In the genomic region with DNA sequence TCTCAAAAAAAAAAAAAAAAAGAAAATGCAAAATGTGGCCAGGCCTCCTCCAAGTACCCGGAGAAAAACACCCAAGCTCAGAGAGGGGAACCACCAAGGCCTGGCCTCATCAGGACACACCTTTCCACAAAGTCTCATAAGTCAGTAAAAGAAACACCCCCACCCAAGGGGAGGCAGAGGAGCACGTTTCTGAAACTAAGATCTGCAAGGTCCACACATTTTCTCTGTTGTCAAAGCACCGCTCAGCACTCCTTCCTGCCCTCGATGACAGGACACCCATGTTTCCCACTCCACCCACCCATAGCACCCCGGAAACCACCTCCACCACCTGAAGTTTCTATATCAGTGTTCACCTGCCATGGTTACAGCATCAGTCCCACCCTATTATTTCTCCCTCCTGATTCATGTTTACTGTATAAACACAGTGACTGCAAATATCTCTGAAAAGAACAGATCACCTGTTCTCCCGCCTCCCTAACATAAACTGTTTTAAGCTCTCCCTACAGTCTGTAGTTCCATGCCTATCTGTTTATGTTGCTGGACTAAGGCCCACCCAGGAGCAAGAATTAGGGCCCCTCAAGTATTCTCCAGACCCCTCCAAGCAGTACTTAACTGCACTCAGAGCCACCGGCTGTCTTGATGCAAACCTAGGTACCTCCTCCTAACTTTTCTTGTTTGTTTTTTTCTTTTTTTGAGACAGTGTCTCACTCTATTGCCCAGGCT, we compare ENCODE assay signal across 7 cellular contexts. TPM values are rescaled to one million over a fixed set of nuclear protein-coding genes. Genes with fewer than 3 reads are reported as not detected.
DNase-seq lines count a peak whose midpoint lies in the region; ATAC-seq, FAIRE-seq and TF ChIP-seq lines count a peak whose summit lies in the region.

No MANE protein-coding gene starts in this region.

- DNase-seq in GM19240 (ENCODE audit: insufficient read length, low spot score) (peak; percentile 94), immature natural killer cell (peak; percentile 74 to 78 (median 78)), D721Med (ENCODE audit: insufficient read length, low spot score) (no peak), medulla oblongata (ENCODE audit: extremely low spot score) (no peak)
- peak; percentile 86 for DNase-seq in activated CD4-positive, alpha-beta T cell treated with anti-CD3 and anti-CD28 coated beads for 48 hours

- H3K27me3 Mint-ChIP-seq in immature natural killer cell (ENCODE audit: low read depth in 3 of 3): peaks cover 31 to 53% (median 31%) of the 10 kb centered on the region in 3 donors
- no peaks in the 10 kb centered on the region for H3K27me3 Mint-ChIP-seq in stimulated activated naive CD8-positive, alpha-beta T cell treated with anti-CD3 and anti-CD28 coated beads, Interleukin-15, Interleukin-2, amounts not matched to agents 100 ng/mL and 50 ng/mL, for 24 hours

- peaks cover 47 to 57% of the 10 kb centered on the region in 2 donors for H3K4me1 Mint-ChIP-seq in immature natural killer cell
- H3K4me1 Mint-ChIP-seq in stimulated activated naive CD8-positive, alpha-beta T cell treated with anti-CD3 and anti-CD28 coated beads, Interleukin-15, Interleukin-2, amounts not matched to agents 100 ng/mL and 50 ng/mL, for 24 hours (ENCODE audit: low read depth): peaks cover 43% of the 10 kb centered on the region

- no peak for FAIRE-seq in D721Med (lab: Jason Lieb, UNC)

- peak overlapping the region; percentile 96 to 99 (median 98) for H3K27ac Mint-ChIP-seq in immature natural killer cell
- H3K27ac Mint-ChIP-seq in stimulated activated naive CD8-positive, alpha-beta T cell treated with anti-CD3 and anti-CD28 coated beads, Interleukin-15, Interleukin-2, amounts not matched to agents 100 ng/mL and 50 ng/mL, for 24 hours: peak overlapping the region; percentile 73

- ATAC-seq in HG03097 (IDR thresholded peaks at IDR 0.05; ENCODE audit: low FRiP score, unreplicated experiment): peak; percentile 49

- H3K4me3 Mint-ChIP-seq in immature natural killer cell: peak overlapping the region; percentile 88 to 97 (median 95)
- H3K4me3 Mint-ChIP-seq in stimulated activated naive CD8-positive, alpha-beta T cell treated with anti-CD3 and anti-CD28 coated beads, Interleukin-15, Interleukin-2, amounts not matched to agents 100 ng/mL and 50 ng/mL, for 24 hours: peak overlapping the region; percentile 92

- no peak for TF ChIP-seq CTCF in D721Med (IDR thresholded peaks at IDR 0.05; ENCODE audit: insufficient read depth, missing control alignments)

- peaks cover 5 to 17% (median 6%) of the 10 kb centered on the region in 3 donors for H3K36me3 Mint-ChIP-seq in immature natural killer cell
- H3K36me3 Mint-ChIP-seq in stimulated activated naive CD8-positive, alpha-beta T cell treated with anti-CD3 and anti-CD28 coated beads, Interleukin-15, Interleukin-2, amounts not matched to agents 100 ng/mL and 50 ng/mL, for 24 hours (ENCODE audit: low read depth): peaks cover 27% of the 10 kb centered on the region

- no peaks in the 10 kb centered on the region for H3K9me3 Mint-ChIP-seq in immature natural killer cell
- H3K9me3 Mint-ChIP-seq in stimulated activated naive CD8-positive, alpha-beta T cell treated with anti-CD3 and anti-CD28 coated beads, Interleukin-15, Interleukin-2, amounts not matched to agents 100 ng/mL and 50 ng/mL, for 24 hours: no peaks in the 10 kb centered on the region

RNA-seq across cellular contexts. Expression of gene CORO7, which starts 2.0 kb away (rescaled TPM):
- polyA plus RNA-seq in immature natural killer cell: 100 to 1,000 TPM in 1 of 3 donors, 10 to 100 TPM in 2; 37.6 to 112 (median 37.8) TPM

RNA-seq across cellular contexts. Expression of gene DNAJA3, which starts 11.3 kb away (rescaled TPM):
- 10 to 100 TPM; 32.7 to 42.4 (median 38.7) TPM for polyA plus RNA-seq in immature natural killer cell

RNA-seq across cellular contexts. Expression of gene VASN, which starts 42.7 kb away (rescaled TPM):
- under 1 TPM in 2 of 3 donors, not detected in 1; 0.07 to 0.20 TPM for polyA plus RNA-seq in immature natural killer cell

Comparison
In these comparisons a context has a peak if more than half of its experiments do, and no peak if none do; other contexts are left out.
1. DNase-seq: peak in GM19240 (single experiment), activated CD4-positive, alpha-beta T cell treated with anti-CD3 and anti-CD28 coated beads for 48 hours (single experiment) and immature natural killer cell (3 of 3); none in D721Med (single experiment) and medulla oblongata (single experiment).